In the genomic region with DNA sequence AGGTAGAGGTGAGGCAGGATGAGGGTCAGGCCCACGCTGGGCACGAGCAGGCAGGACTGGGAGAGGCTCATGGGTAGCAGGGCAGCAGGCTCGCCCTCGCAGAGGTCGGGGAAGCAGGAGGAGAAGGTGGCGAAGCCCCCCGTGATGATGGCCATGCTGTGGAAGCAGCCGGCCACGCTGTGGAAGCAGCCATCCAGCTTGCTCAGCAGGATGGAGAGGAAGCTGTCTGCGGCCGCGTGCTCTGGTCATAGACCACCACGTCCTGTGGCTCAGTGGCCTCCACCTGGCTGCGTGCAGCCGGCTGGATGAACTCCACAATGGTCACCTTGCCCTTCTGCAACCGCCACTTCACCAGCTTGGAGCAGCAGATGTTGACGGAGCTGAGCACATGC, we compare ENCODE assay signal across 5 cellular contexts.
A peak's percentile ranks its signal among the peaks of the same experiment; 100 is the strongest.
DNase-seq lines count a peak whose midpoint lies in the region; ATAC-seq, FAIRE-seq and TF ChIP-seq lines count a peak whose summit lies in the region.
"Not testable (repeated sequence)": the region's sequence is repeated elsewhere in the genome, so short reads cannot be mapped to it uniquely, and the experiment has no call there.

No MANE protein-coding gene starts in this region.

- 20% methylated on average over 16 of the region's 17 CpGs for WGBS in K562 (ENCODE audit: insufficient coverage, low coverage, missing lambda C conversion rate)
- WGBS in HepG2 (ENCODE audit: low lambda C conversion rate), result 88% methylated on average over 13 of the region's 17 CpGs
- 79 to 98% (median 91%) methylated on average over 8 to 17 of the region's 17 CpGs for WGBS in spleen, 5 donors

- BruUV-seq in K562 (replicated peaks; lab: Mats Ljungman, UMichigan); HepG2 (replicated peaks; lab: Mats Ljungman, UMichigan): not testable (repeated sequence)

- not testable (repeated sequence) for H3K27me3 ChIP-seq in K562 (ENCODE audit: control insufficient read depth in 2 of 2, insufficient read depth in 2 of 2, low read length in 2 of 2); HepG2 (ENCODE audit: control insufficient read depth in 1 of 2, insufficient read depth in 2 of 2, low read length in 2 of 2); spleen (replicated peaks in 1 of 7)

- H3K9ac ChIP-seq in K562 (ENCODE audit: insufficient read depth in 1 of 2, low read depth in 2 of 2, low read length in 2 of 2); kidney (ENCODE audit: low read length in 2 of 2); HepG2 (ENCODE audit: insufficient read depth, low read depth, low read length): not testable (repeated sequence)

- TF ChIP-seq CTCF in K562 (IDR thresholded peaks at IDR 0.05 in 2 of 3, conservative IDR thresholded peaks at IDR 0.05 in 1 of 3; ENCODE audit: insufficient read depth in 2 of 3, low read depth in 1 of 3, low read length in 3 of 3); coronary artery (IDR thresholded peaks at IDR 0.05); kidney (IDR thresholded peaks at IDR 0.05; ENCODE audit: borderline replicate concordance, extremely low read depth, insufficient read depth); HepG2 (CRISPR knock-in tag; IDR thresholded peaks at IDR 0.05); spleen (IDR thresholded peaks at IDR 0.05 in 8 of 11, conservative IDR thresholded peaks at IDR 0.05 in 3 of 11): not testable (repeated sequence)

- not testable (repeated sequence) for H3K4me2 ChIP-seq in K562 (ENCODE audit: insufficient read depth, low read length); HepG2 (ENCODE audit: low read depth, low read length)

- POLR2A ChIA-PET in K562 (lab: Yijun Ruan, JAX); HepG2 (lab: Yijun Ruan, JAX): not testable (repeated sequence)

- not testable (repeated sequence) for H2AFZ ChIP-seq in K562 (ENCODE audit: low read depth, low read length); HepG2 (ENCODE audit: low read length)

- H3K36me3 ChIP-seq in K562 (ENCODE audit: control insufficient read depth, insufficient read depth, low read length); kidney (ENCODE audit: control insufficient read depth in 1 of 2, insufficient read depth in 2 of 2, low read length in 2 of 2); HepG2 (replicated peaks in 1 of 2; ENCODE audit: control insufficient read depth in 1 of 2, insufficient read depth in 2 of 2, low read length in 2 of 2); spleen: not testable (repeated sequence)

- in situ Hi-C loops in K562 (cut with MboI), result loop anchor here (25.0 kb wide), 1 partner anchor 113 kb away; no protein-coding TSS in a partner anchor
- in situ Hi-C loops in HepG2 (cut with HindIII; ENCODE audit: extremely low pct_ligation_motif_present, low pct_unique_long_range_greater_than_20kb), result not testable (repeated sequence)

- H3K9me3 ChIP-seq in K562 (replicated peaks; ENCODE audit: control insufficient read depth, insufficient read depth, low read depth, low read length); kidney (ENCODE audit: control insufficient read depth in 1 of 2, low read length in 2 of 2); HepG2 (ENCODE audit: low read length); spleen: not testable (repeated sequence)

- TF ChIP-seq POLR2A in K562 (conservative IDR thresholded peaks at IDR 0.05); HepG2 (IDR thresholded peaks at IDR 0.05; ENCODE audit: insufficient read depth in 1 of 2, low read depth in 2 of 2, low read length in 2 of 2); spleen (IDR thresholded peaks at IDR 0.05): not testable (repeated sequence)

- FAIRE-seq in K562 (lab: Jason Lieb, UNC); kidney (lab: Jason Lieb, UNC); HepG2 (lab: Jason Lieb, UNC): not testable (repeated sequence)

- CTCF ChIA-PET in K562 (lab: Yijun Ruan, JAX; ENCODE audit: low intra/inter-chr PET ratio); HepG2 (lab: Yijun Ruan, JAX; ENCODE audit: low intra/inter-chr PET ratio, low total read pairs): not testable (repeated sequence)

- not testable (repeated sequence) for H3K27ac ChIP-seq in K562 (ENCODE audit: extremely low read depth, low read depth, low read length); coronary artery; kidney (ENCODE audit: low read depth in 2 of 2, low read length in 2 of 2); HepG2 (ENCODE audit: extremely low read length, insufficient read depth, low read length); spleen

- intact Hi-C loops in K562 (cut with micrococcal nuclease); kidney (cut with DNase I); HepG2 (cut with micrococcal nuclease; ENCODE audit: unreplicated experiment); spleen (cut with DNase I; ENCODE audit: low total_unique reads): not testable (repeated sequence)

- not testable (repeated sequence) for H3K9me1 ChIP-seq in K562 (ENCODE audit: control insufficient read depth, insufficient read depth, low read length)

- H3K79me2 ChIP-seq in K562 (ENCODE audit: control insufficient read depth, insufficient read depth, low read length); HepG2 (ENCODE audit: insufficient read depth, low read length): not testable (repeated sequence)

- not testable (repeated sequence) for TF ChIP-seq RAD21 in K562 (CRISPR knock-in tag; conservative IDR thresholded peaks at IDR 0.05 in 1 of 2, IDR thresholded peaks at IDR 0.05 in 1 of 2); HepG2 (CRISPR knock-in tag; IDR thresholded peaks at IDR 0.05)

- not testable (repeated sequence) for H3K4me3 ChIP-seq in K562; coronary artery; kidney (ENCODE audit: low read length in 2 of 2); HepG2 (replicated peaks in 1 of 3; ENCODE audit: insufficient read depth in 1 of 3, low read depth in 2 of 3, low read length in 3 of 3); spleen

- TF ChIP-seq EP300 in K562 (IDR thresholded peaks at IDR 0.05; ENCODE audit: low read length); HepG2 (IDR thresholded peaks at IDR 0.05; ENCODE audit: low read depth in 2 of 2, low read length in 2 of 2); HepG2 (CRISPR knock-in tag; IDR thresholded peaks at IDR 0.05; ENCODE audit: borderline replicate concordance): not testable (repeated sequence)

- ATAC-seq in K562, result peak; percentile 13; the same call in 2 of the 3 replicates
- peak; percentile 34; the same call in 1 of the 3 replicates for ATAC-seq in HepG2

- not testable (repeated sequence) for H3K4me1 ChIP-seq in K562 (replicated peaks in 1 of 2; ENCODE audit: control insufficient read depth in 2 of 2, insufficient read depth in 2 of 2, low read length in 2 of 2); kidney (ENCODE audit: control insufficient read depth in 1 of 2, insufficient read depth in 1 of 2, low read depth in 1 of 2, low read length in 2 of 2); HepG2 (ENCODE audit: insufficient read depth, low read length); spleen

- H4K20me1 ChIP-seq in K562 (replicated peaks; ENCODE audit: control insufficient read depth, insufficient read depth, low read length); HepG2 (ENCODE audit: insufficient read depth, low read length): not testable (repeated sequence)

- not testable (repeated sequence) for DNase-seq in K562 (ENCODE audit: extremely low read depth in 1 of 4, low spot score in 3 of 4); HepG2 (ENCODE audit: low spot score)
- peak; percentile 45 for DNase-seq in coronary artery (ENCODE audit: low spot score)
- peak; percentile 65 for DNase-seq in kidney
- peak; percentile 72 for DNase-seq in spleen
